In genomic region chr6:3518356-3518841, GRCh38 we compare ENCODE assay signal across 12 cellular contexts.
DNase-seq lines count a peak whose midpoint lies in the region; FAIRE-seq and TF ChIP-seq lines count a peak whose summit lies in the region.
"Had no signal": no experiment of that assay in that cellular context is flagged by ENCODE, and none has a peak within 500 bp of the region (broad histone marks: within the 10 kb centered on the region; RNA-seq: fewer than 3 reads in every experiment).

No MANE protein-coding gene starts in this region.

- H3K36me3 Mint-ChIP-seq in MCF 10A (ENCODE audit: insufficient read depth, unreplicated experiment): no peaks in the 10 kb centered on the region
- H3K36me3 Mint-ChIP-seq: CD8-positive, alpha-beta T cell had no signal

- no peak for TF ChIP-seq POLR2A in lower leg skin (IDR thresholded peaks at IDR 0.05)

- peak; percentile 84 for FAIRE-seq in HTR-8/SVneo (lab: Jason Lieb, UNC)

- H3K4me3 ChIP-seq in ACC112 (ENCODE audit: low read depth, low read length): no peak overlapping the region
- no peak overlapping the region for H3K4me3 ChIP-seq in lower leg skin (ENCODE audit: low read depth, poor library complexity, severe bottlenecking)
- H3K4me3 ChIP-seq in coronary artery: no peak overlapping the region

- POLR2A ChIA-PET in MCF 10A (lab: Yijun Ruan, JAX): interaction anchor here (0.5 to 4.4 kb wide), 27 partner anchors 8 to 503 kb away, joined by 3 to 127 read pairs (median 9); partner anchors contain the start of gene SLC22A23

- no peaks in the 10 kb centered on the region for H3K27me3 ChIP-seq in ACC112 (ENCODE audit: insufficient read depth, low read length)

- H3K4me1 Mint-ChIP-seq in MCF 10A (ENCODE audit: insufficient read depth, unreplicated experiment): peaks cover 43% of the 10 kb centered on the region

- CTCF ChIA-PET in MCF 10A (lab: Yijun Ruan, JAX): interaction anchor here (0.5 to 2.2 kb wide), 12 partner anchors 8 to 274 kb away, joined by 3 to 10 read pairs (median 4); no protein-coding TSS in a partner anchor

- H3K27ac Mint-ChIP-seq in MCF 10A (ENCODE audit: low read depth, unreplicated experiment): peak overlapping the region; percentile 44
- H3K27ac Mint-ChIP-seq: CD8-positive, alpha-beta T cell; dendritic cell treated with granulocyte-macrophage colony-stimulating factor and Interleukin-4, amounts not matched to agents 40 ng/mL and 50 ng/mL, for 4 days had no signal

- no peaks in the 10 kb centered on the region for H3K27me3 Mint-ChIP-seq in MCF 10A (ENCODE audit: insufficient read depth, unreplicated experiment)

- H3K4me1 ChIP-seq in ACC112 (ENCODE audit: control insufficient read depth, insufficient read depth, low read length, unreplicated experiment): peaks cover 60% of the 10 kb centered on the region

- peak; percentile 78 for DNase-seq in HTR-8/SVneo (ENCODE audit: insufficient read length, low spot score)
- DNase-seq in MCF 10A (ENCODE audit: unreplicated experiment): peak; percentile 99
- DNase-seq in lower leg skin (ENCODE audit: low spot score in 2 of 2): peak; percentile 63 to 92
- DNase-seq in stimulated activated CD4-positive, alpha-beta T cell treated with anti-CD3 and anti-CD28 coated beads, Interleukin-4, amount 100 ng/mL, for 1 hour: no peak
- DNase-seq in HuH-7 (ENCODE audit: low spot score): no peak
- DNase-seq in coronary artery (ENCODE audit: low spot score): no peak
- no peak for DNase-seq in activated CD4-positive, alpha-beta T cell treated with anti-CD3 and anti-CD28 coated beads, Interleukin-2, amount 50 U/mL, for 4 hours
- DNase-seq: CD8-positive, alpha-beta T cell; NCI-H1092 treated with DMSO at 0.1 percent for 48 hours had no signal

- H3K4me3 Mint-ChIP-seq in MCF 10A (ENCODE audit: unreplicated experiment): peak overlapping the region; percentile 6
- H3K4me3 Mint-ChIP-seq: CD8-positive, alpha-beta T cell; dendritic cell treated with granulocyte-macrophage colony-stimulating factor and Interleukin-4, amounts not matched to agents 40 ng/mL and 50 ng/mL, for 4 days; neural crest cell had no signal

- H3K79me2 ChIP-seq in ACC112 (ENCODE audit: control insufficient read depth, insufficient read depth, low read length, unreplicated experiment): no peaks in the 10 kb centered on the region

- no peaks in the 10 kb centered on the region for H3K9me3 Mint-ChIP-seq in MCF 10A (ENCODE audit: unreplicated experiment)
- H3K9me3 Mint-ChIP-seq: CD8-positive, alpha-beta T cell; dendritic cell treated with granulocyte-macrophage colony-stimulating factor and Interleukin-4, amounts not matched to agents 40 ng/mL and 50 ng/mL, for 4 days; neural crest cell had no signal

- intact Hi-C loops in MCF 10A (cut with micrococcal nuclease): loop anchor here (2.0 to 5.0 kb wide), 5 partner anchors 61 to 241 kb away; partner anchors contain the start of gene SLC22A23
- intact Hi-C loops in lower leg skin (cut with DNase I; ENCODE audit: low total_unique reads): no loop called here

- H3K27ac ChIP-seq in ACC112 (ENCODE audit: low read depth, low read length): peak overlapping the region; percentile 68
- H3K27ac ChIP-seq in coronary artery: no peak overlapping the region

- peak overlapping the region; percentile 71 for H2AFZ ChIP-seq in ACC112 (ENCODE audit: low read length, unreplicated experiment)

- WGBS in lower leg skin, 2 donors: 17 to 27% methylated on average over 12 of the region's 12 CpGs

- TF ChIP-seq CTCF in MCF 10A (IDR thresholded peaks at IDR 0.05; ENCODE audit: unreplicated experiment) (no peak), lower leg skin (IDR thresholded peaks at IDR 0.05) (no peak), coronary artery (IDR thresholded peaks at IDR 0.05) (no peak)

- no TSS peak for BruUV-seq in MCF 10A (replicated peaks; lab: Mats Ljungman, UMichigan)

- no peaks in the 10 kb centered on the region for H3K36me3 ChIP-seq in ACC112 (ENCODE audit: insufficient read depth, low read length)

Comparison
In these comparisons a context has a peak if more than half of its experiments do, and no peak if none do; other contexts are left out.
1. DNase-seq: peak in HTR-8/SVneo (single experiment), MCF 10A (single experiment) and lower leg skin (2 of 2); none in stimulated activated CD4-positive, alpha-beta T cell treated with anti-CD3 and anti-CD28 coated beads, Interleukin-4, amount 100 ng/mL, for 1 hour (single experiment), HuH-7 (single experiment), coronary artery (single experiment) and activated CD4-positive, alpha-beta T cell treated with anti-CD3 and anti-CD28 coated beads, Interleukin-2, amount 50 U/mL, for 4 hours (0 of 2).